ENCODE assay signal across 12 cellular contexts in genomic region chr3:98564282-98565005, GRCh38. TPM values are rescaled to one million over a fixed set of nuclear protein-coding genes. Genes with fewer than 3 reads are reported as not detected.
DNase-seq lines count a peak whose midpoint lies in the region; ATAC-seq and TF ChIP-seq lines count a peak whose summit lies in the region.
"Had no signal": no experiment of that assay in that cellular context is flagged by ENCODE, and none has a peak within 500 bp of the region (broad histone marks: within the 10 kb centered on the region; RNA-seq: fewer than 3 reads in every experiment).

No MANE protein-coding gene starts in this region.

- H3K27ac Mint-ChIP-seq in activated naive CD4-positive, alpha-beta T cell treated with anti-CD3 and anti-CD28 coated beads, Interleukin-2, amount 10 ng/mL, durations not matched to agents 7 days and 5 days: peak overlapping the region; percentile 99

- H3K9me3 Mint-ChIP-seq in activated naive CD4-positive, alpha-beta T cell treated with anti-CD3 and anti-CD28 coated beads, Interleukin-2, amount 10 ng/mL, durations not matched to agents 7 days and 5 days: peaks cover 5% of the 10 kb centered on the region

- intact Hi-C loops in lower leg skin (cut with DNase I; ENCODE audit: low total_unique reads): no loop called here

- TF ChIP-seq POLR2A in lower leg skin (IDR thresholded peaks at IDR 0.05): no peak

- H3K4me1 Mint-ChIP-seq in activated naive CD4-positive, alpha-beta T cell treated with anti-CD3 and anti-CD28 coated beads, Interleukin-2, amount 10 ng/mL, durations not matched to agents 7 days and 5 days: peaks cover 93% of the 10 kb centered on the region

- CTCF ChIA-PET in activated naive CD4-positive, alpha-beta T cell treated with anti-CD3 and anti-CD28 coated beads, Interleukin-2, amount 10 ng/mL, durations not matched to agents 7 days and 5 days (lab: Charles Lee): interaction anchor here (1.2 to 3.0 kb wide), 4 partner anchors 8 to 27 kb away, joined by 4 to 19 read pairs (median 10); no protein-coding TSS in a partner anchor

- no peaks in the 10 kb centered on the region for H3K27me3 Mint-ChIP-seq in activated naive CD4-positive, alpha-beta T cell treated with anti-CD3 and anti-CD28 coated beads, Interleukin-2, amount 10 ng/mL, durations not matched to agents 7 days and 5 days

- WGBS in lower leg skin, 2 donors: 72 to 80% methylated on average over 7 of the region's 7 CpGs

- H3K36me3 Mint-ChIP-seq in activated naive CD4-positive, alpha-beta T cell treated with anti-CD3 and anti-CD28 coated beads, Interleukin-2, amount 10 ng/mL, durations not matched to agents 7 days and 5 days: peaks cover 20% of the 10 kb centered on the region

- no peak for TF ChIP-seq CTCF in lower leg skin (IDR thresholded peaks at IDR 0.05)

- peak; percentile 54 for DNase-seq in activated naive CD4-positive, alpha-beta T cell treated with anti-CD3 and anti-CD28 coated beads, Interleukin-2, amount 10 ng/mL, durations not matched to agents 7 days and 5 days
- DNase-seq in activated naive CD4-positive, alpha-beta T cell (lab: John Stamatoyannopoulos, UW): no peak
- DNase-seq in T-helper 22 cell (ENCODE audit: low read depth) (peak; percentile 42), Ammon's horn (ENCODE audit: low spot score) (no peak), SW 1271 (lab: John Stamatoyannopoulos, UW) (no peak), lower leg skin (ENCODE audit: low spot score in 2 of 2) (no peak)
- no peak for DNase-seq in stimulated activated naive CD8-positive, alpha-beta T cell treated with anti-CD3 and anti-CD28 coated beads, Interleukin-15, Interleukin-2, amounts not matched to agents 100 U/mL and 50 U/mL, for 24 hours
- DNase-seq: NCI-H2107 had no signal

- peak overlapping the region; percentile 67 for H3K4me3 Mint-ChIP-seq in activated naive CD4-positive, alpha-beta T cell treated with anti-CD3 and anti-CD28 coated beads, Interleukin-2, amount 10 ng/mL, durations not matched to agents 7 days and 5 days

- peak; percentile 6 for ATAC-seq in HG02870 (IDR thresholded peaks at IDR 0.05; ENCODE audit: unreplicated experiment)
- ATAC-seq in stimulated activated naive CD8-positive, alpha-beta T cell treated with anti-CD3 and anti-CD28 coated beads, Interleukin-15, Interleukin-2, amounts not matched to agents 100 U/mL and 50 U/mL, for 24 hours: peak; percentile 51

- no peak overlapping the region for H3K4me3 ChIP-seq in lower leg skin (ENCODE audit: low read depth, poor library complexity, severe bottlenecking)

RNA-seq across cellular contexts. Expression of gene CPOX, which starts 29.0 kb away (rescaled TPM):
- 10 to 100 TPM; 21.8 to 28.6 (median 25.0) TPM for total RNA-seq in lower leg skin

RNA-seq across cellular contexts. Expression of gene GPR15, which starts 32.7 kb away (rescaled TPM):
- total RNA-seq in lower leg skin: not detected
- total RNA-seq: fibroblast of villous mesenchyme, mesenteric fat pad, skeletal muscle tissue had no signal

RNA-seq across cellular contexts. Expression of gene CLDND1, which starts 41.7 kb away (rescaled TPM):
- total RNA-seq in lower leg skin: 100 to 1,000 TPM; 118 to 323 (median 215) TPM

Comparison
In these comparisons a context has a peak if more than half of its experiments do, and no peak if none do; other contexts are left out.
1. DNase-seq: peak in activated naive CD4-positive, alpha-beta T cell treated with anti-CD3 and anti-CD28 coated beads, Interleukin-2, amount 10 ng/mL, durations not matched to agents 7 days and 5 days (single experiment) and T-helper 22 cell (single experiment); none in activated naive CD4-positive, alpha-beta T cell (0 of 4), stimulated activated naive CD8-positive, alpha-beta T cell treated with anti-CD3 and anti-CD28 coated beads, Interleukin-15, Interleukin-2, amounts not matched to agents 100 U/mL and 50 U/mL, for 24 hours (single experiment), Ammon's horn (single experiment), SW 1271 (0 of 2) and lower leg skin (0 of 2).